Comparison of ENCODE assay signal across 10 cellular contexts in genomic region chr18:57882465-57882864, GRCh38.
"Had no signal": no experiment of that assay in that cellular context is flagged by ENCODE, and none has a peak within 500 bp of the region (broad histone marks: within the 10 kb centered on the region; RNA-seq: fewer than 3 reads in every experiment).

No MANE protein-coding gene starts in this region.

- H3K4me3 ChIP-seq: gastrocnemius medialis, lung, pancreas, thoracic aorta, tibial nerve, upper lobe of left lung had no signal

- FAIRE-seq: pancreas, small intestine, urothelium cell line had no signal

- H3K9me3 ChIP-seq: gastrocnemius medialis, pancreas, thoracic aorta, tibial nerve, upper lobe of left lung had no signal

- H3K36me3 ChIP-seq: gastrocnemius medialis, pancreas, thoracic aorta, tibial nerve, upper lobe of left lung had no signal

- H3K4me1 ChIP-seq: gastrocnemius medialis, pancreas, tibial nerve had no signal

- DNase-seq: cortex of kidney, kidney had no signal

- H3K27me3 ChIP-seq: gastrocnemius medialis, pancreas, tibial nerve, upper lobe of left lung had no signal

- H3K27ac ChIP-seq: gastrocnemius medialis, pancreas, thoracic aorta, tibial nerve, upper lobe of left lung had no signal
